ENCODE assay signal across 36 cellular contexts in genomic region chr3:88078930-88079329, GRCh38.
"Had no signal": no experiment of that assay in that cellular context is flagged by ENCODE, and none has a peak within 500 bp of the region (broad histone marks: within the 10 kb centered on the region; RNA-seq: fewer than 3 reads in every experiment).

No MANE protein-coding gene starts in this region.

- H3K27me3 Mint-ChIP-seq: activated B cell treated with CpG ODN at 0.5 μM for 24 hours; activated CD4-positive, alpha-beta memory T cell treated with anti-CD3 and anti-CD28 coated beads for 36 hours; activated CD4-positive, alpha-beta T cell treated with anti-CD3 and anti-CD28 coated beads, Interleukin-2, amount 10 ng/mL, durations not matched to agents 24 days and 14 days; activated CD8-positive, alpha-beta T cell treated with anti-CD3 and anti-CD28 coated beads for 36 hours; activated naive CD4-positive, alpha-beta T cell treated with anti-CD3 and anti-CD28 coated beads, Interleukin-2, amount 10 ng/mL, durations not matched to agents 7 days and 5 days; activated naive CD8-positive, alpha-beta T cell treated with anti-CD3 and anti-CD28 coated beads, Interleukin-2, amount 10 ng/mL, durations not matched to agents 7 days and 5 days; activated naive CD8-positive, alpha-beta T cell treated with anti-CD3 and anti-CD28 coated beads, Interleukin-2, amount 50 U/mL, for 24 hours; activated T-helper 17 cell treated with anti-CD3 and anti-CD28 coated beads, Interleukin-2, amount 50 U/mL, for 72 hours; brain; central memory CD8-positive, alpha-beta T cell had no signal

- H3K9me3 Mint-ChIP-seq: activated B cell treated with CpG ODN at 0.5 μM for 24 hours; activated CD4-positive, alpha-beta memory T cell treated with anti-CD3 and anti-CD28 coated beads for 36 hours; activated CD4-positive, alpha-beta T cell treated with anti-CD3 and anti-CD28 coated beads, Interleukin-2, amount 10 ng/mL, durations not matched to agents 24 days and 14 days; activated CD8-positive, alpha-beta T cell treated with anti-CD3 and anti-CD28 coated beads for 36 hours; activated naive CD4-positive, alpha-beta T cell treated with anti-CD3 and anti-CD28 coated beads, Interleukin-2, amount 10 ng/mL, durations not matched to agents 7 days and 5 days; activated naive CD8-positive, alpha-beta T cell treated with anti-CD3 and anti-CD28 coated beads, Interleukin-2, amount 10 ng/mL, durations not matched to agents 7 days and 5 days; activated naive CD8-positive, alpha-beta T cell treated with anti-CD3 and anti-CD28 coated beads, Interleukin-2, amount 50 U/mL, for 24 hours; activated T-cell treated with anti-CD3 and anti-CD28 coated beads, Interleukin-2, amount 50 U/mL, for 4 hours; activated T-helper 1 cell treated with anti-CD3 and anti-CD28 coated beads, Interleukin-12 subunit alpha, Interleukin-12 subunit beta, Interleukin-2, Interleukin-4 antibody, amounts not matched to agents 30 ng/mL and 10 ng/mL and 1 ng/mL, durations not matched to agents 14 hours and 24 hours and 36 hours; activated T-helper 17 cell treated with anti-CD3 and anti-CD28 coated beads, Interleukin-2, amount 50 U/mL, for 72 hours; central memory CD8-positive, alpha-beta T cell; T-helper 2 cell treated with Interferon-gamma antibody and Interleukin-4, amounts not matched to agents 5 μg/mL and 100 μg/mL, for 36 hours had no signal

- H3K9me3 ChIP-seq: ascending aorta had no signal

- H3K4me3 Mint-ChIP-seq: activated B cell treated with CpG ODN at 0.5 μM for 24 hours; activated CD4-positive, alpha-beta memory T cell treated with anti-CD3 and anti-CD28 coated beads for 36 hours; activated CD4-positive, alpha-beta T cell treated with anti-CD3 and anti-CD28 coated beads, Interleukin-2, amount 10 ng/mL, durations not matched to agents 24 days and 14 days; activated CD8-positive, alpha-beta T cell treated with anti-CD3 and anti-CD28 coated beads for 36 hours; activated naive CD4-positive, alpha-beta T cell treated with anti-CD3 and anti-CD28 coated beads, Interleukin-2, amount 10 ng/mL, durations not matched to agents 7 days and 5 days; activated naive CD8-positive, alpha-beta T cell treated with anti-CD3 and anti-CD28 coated beads, Interleukin-2, amount 10 ng/mL, durations not matched to agents 7 days and 5 days; activated naive CD8-positive, alpha-beta T cell treated with anti-CD3 and anti-CD28 coated beads, Interleukin-2, amount 50 U/mL, for 24 hours; activated T-cell treated with anti-CD3 and anti-CD28 coated beads, Interleukin-2, amount 50 U/mL, for 4 hours; activated T-cell treated with anti-CD3 and anti-CD28 coated beads, Interleukin-2, amount 50 U/mL, for 72 hours; activated T-helper 1 cell treated with anti-CD3 and anti-CD28 coated beads, Interleukin-12 subunit alpha, Interleukin-12 subunit beta, Interleukin-2, Interleukin-4 antibody, amounts not matched to agents 30 ng/mL and 10 ng/mL and 1 ng/mL, durations not matched to agents 14 hours and 24 hours and 36 hours; activated T-helper 17 cell treated with anti-CD3 and anti-CD28 coated beads, Interleukin-2, amount 50 U/mL, for 72 hours; brain; central memory CD8-positive, alpha-beta T cell; T-helper 2 cell treated with Interferon-gamma antibody and Interleukin-4, amounts not matched to agents 5 μg/mL and 100 μg/mL, for 36 hours had no signal

- FAIRE-seq: bronchial epithelial cell, TTC549 had no signal

- DNase-seq: activated B cell treated with CpG ODN at 0.5 μM for 24 hours; activated CD4-positive, alpha-beta memory T cell treated with anti-CD3 and anti-CD28 coated beads for 36 hours; activated CD4-positive, alpha-beta T cell treated with anti-CD3 and anti-CD28 coated beads for 4 hours; activated CD4-positive, alpha-beta T cell treated with anti-CD3 and anti-CD28 coated beads, Interleukin-2, amount 10 ng/mL, durations not matched to agents 24 days and 14 days; activated CD4-positive, alpha-beta T cell treated with anti-CD3 and anti-CD28 coated beads, Interleukin-2, amount 50 U/mL, for 1 hour; activated CD4-positive, alpha-beta T cell treated with anti-CD3 and anti-CD28 coated beads, Interleukin-2, amount 50 U/mL, for 4 hours; activated CD4-positive, CD25-positive, alpha-beta regulatory T cell treated with anti-CD3 and anti-CD28 coated beads, Interleukin-2, amount 50 U/mL, for 72 hours; activated CD8-positive, alpha-beta memory T cell treated with anti-CD3 and anti-CD28 coated beads, Interleukin-2, amount 50 U/mL, for 4 hours; activated CD8-positive, alpha-beta T cell treated with anti-CD3 and anti-CD28 coated beads for 36 hours; activated effector memory CD4-positive, alpha-beta T cell treated with anti-CD3 and anti-CD28 coated beads, Interleukin-2, amount 50 U/mL, for 16 hours; activated gamma-delta T cell treated with Interleukin-2 at 50 U/mL for 16 hours; activated naive CD4-positive, alpha-beta T cell; activated naive CD4-positive, alpha-beta T cell treated with anti-CD3 and anti-CD28 coated beads, Interleukin-2, amount 10 ng/mL, durations not matched to agents 7 days and 5 days; activated naive CD8-positive, alpha-beta T cell treated with anti-CD3 and anti-CD28 coated beads, Interleukin-2, amount 10 ng/mL, durations not matched to agents 7 days and 5 days; activated naive CD8-positive, alpha-beta T cell treated with anti-CD3 and anti-CD28 coated beads, Interleukin-2, amount 50 U/mL, for 24 hours; activated T-cell treated with anti-CD3 and anti-CD28 coated beads for 4 hours; activated T-cell treated with anti-CD3 and anti-CD28 coated beads, Interleukin-2, amount 50 U/mL, for 1 hour; activated T-cell treated with anti-CD3 and anti-CD28 coated beads, Interleukin-2, amount 50 U/mL, for 4 hours; activated T-cell treated with anti-CD3 and anti-CD28 coated beads, Interleukin-2, amount 50 U/mL, for 72 hours; amygdala; anterior cingulate cortex; caudate nucleus; cerebellar nuclear complex; T-helper 2 cell; T-helper 9 cell had no signal

- ATAC-seq: activated CD8-positive, alpha-beta T cell treated with anti-CD3 and anti-CD28 coated beads for 36 hours; activated naive CD4-positive, alpha-beta T cell treated with anti-CD3 and anti-CD28 coated beads, Interleukin-2, amount 50 U/mL, for 72 hours; activated naive CD8-positive, alpha-beta T cell treated with anti-CD3 and anti-CD28 coated beads, Interleukin-2, amount 50 U/mL, for 24 hours; activated T-cell treated with anti-CD3 and anti-CD28 coated beads, Interleukin-2, amount 50 U/mL, for 4 hours; activated T-cell treated with anti-CD3 and anti-CD28 coated beads, Interleukin-2, amount 50 U/mL, for 72 hours; activated T-helper 17 cell treated with anti-CD3 and anti-CD28 coated beads, Interleukin-2, amount 50 U/mL, for 72 hours had no signal

- H3K27ac Mint-ChIP-seq: activated B cell treated with CpG ODN at 0.5 μM for 24 hours; activated CD4-positive, alpha-beta memory T cell treated with anti-CD3 and anti-CD28 coated beads for 36 hours; activated CD4-positive, alpha-beta T cell treated with anti-CD3 and anti-CD28 coated beads, Interleukin-2, amount 10 ng/mL, durations not matched to agents 24 days and 14 days; activated CD8-positive, alpha-beta T cell treated with anti-CD3 and anti-CD28 coated beads for 36 hours; activated naive CD4-positive, alpha-beta T cell treated with anti-CD3 and anti-CD28 coated beads, Interleukin-2, amount 10 ng/mL, durations not matched to agents 7 days and 5 days; activated naive CD4-positive, alpha-beta T cell treated with anti-CD3 and anti-CD28 coated beads, Interleukin-2, amount 50 U/mL, for 72 hours; activated naive CD8-positive, alpha-beta T cell treated with anti-CD3 and anti-CD28 coated beads, Interleukin-2, amount 10 ng/mL, durations not matched to agents 7 days and 5 days; activated naive CD8-positive, alpha-beta T cell treated with anti-CD3 and anti-CD28 coated beads, Interleukin-2, amount 50 U/mL, for 24 hours; activated T-cell treated with anti-CD3 and anti-CD28 coated beads, Interleukin-2, amount 50 U/mL, for 72 hours; activated T-helper 1 cell treated with anti-CD3 and anti-CD28 coated beads, Interleukin-12 subunit alpha, Interleukin-12 subunit beta, Interleukin-2, Interleukin-4 antibody, amounts not matched to agents 30 ng/mL and 10 ng/mL and 1 ng/mL, durations not matched to agents 14 hours and 24 hours and 36 hours; activated T-helper 17 cell treated with anti-CD3 and anti-CD28 coated beads, Interleukin-2, amount 50 U/mL, for 72 hours; brain; T-helper 2 cell treated with Interferon-gamma antibody and Interleukin-4, amounts not matched to agents 5 μg/mL and 100 μg/mL, for 36 hours had no signal

- H3K27me3 ChIP-seq: ascending aorta, cardiac muscle cell had no signal

- H3K27ac ChIP-seq: ascending aorta, cardiac muscle cell, VCaP had no signal

- H3K4me3 ChIP-seq: ascending aorta, cardiac muscle cell had no signal

- H3K36me3 ChIP-seq: ascending aorta, cardiac muscle cell had no signal
